In the genomic region with DNA sequence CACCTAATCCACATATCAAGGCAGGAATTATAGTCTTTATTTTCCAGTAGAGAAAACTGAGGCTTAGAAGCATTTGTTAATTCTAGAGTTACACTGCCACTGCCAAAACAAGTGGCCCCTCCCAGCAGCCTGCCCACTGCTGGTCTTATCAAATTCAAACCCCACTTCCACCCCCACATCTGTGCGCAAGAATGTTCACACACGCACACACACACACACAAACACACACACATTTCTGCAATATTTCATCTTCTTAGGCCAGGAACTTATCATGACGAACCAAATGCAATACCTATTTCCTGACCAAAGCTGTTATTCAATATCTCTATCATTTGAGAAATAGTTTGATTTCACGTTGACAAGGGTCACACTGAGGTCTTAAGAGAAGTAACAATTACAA, we compare ENCODE assay signal across 25 cellular contexts.
"Had no signal": no experiment of that assay in that cellular context is flagged by ENCODE, and none has a peak within 500 bp of the region (broad histone marks: within the 10 kb centered on the region; RNA-seq: fewer than 3 reads in every experiment).

No MANE protein-coding gene starts in this region.

- H3K4me2 ChIP-seq: neural progenitor cell had no signal

- H3K9ac ChIP-seq: neural progenitor cell had no signal

- H3K27me3 ChIP-seq: breast epithelium, colonic mucosa, dorsolateral prefrontal cortex, neural progenitor cell, upper lobe of left lung had no signal

- ATAC-seq: activated T-cell treated with anti-CD3 and anti-CD28 coated beads, Interleukin-2, amount 50 U/mL, for 4 hours; effector memory CD8-positive, alpha-beta T cell; left lobe of liver; lower lobe of right lung; mucosa of descending colon; stimulated activated naive CD8-positive, alpha-beta T cell treated with anti-CD3 and anti-CD28 coated beads, Interleukin-15, Interleukin-2, amounts not matched to agents 100 U/mL and 50 U/mL, for 24 hours; WTC11 had no signal

- H3K4me1 ChIP-seq: breast epithelium, colonic mucosa, lower lobe of right lung, neural progenitor cell, prostate gland, upper lobe of left lung had no signal

- H3K36me3 ChIP-seq: breast epithelium, colonic mucosa, neural progenitor cell, prostate gland had no signal

- H3K4me3 ChIP-seq: breast epithelium, colonic mucosa, dorsolateral prefrontal cortex, lower lobe of right lung, mucosa of descending colon, neural progenitor cell, prostate gland, upper lobe of left lung had no signal

- DNase-seq: activated CD4-positive, alpha-beta T cell treated with anti-CD3 and anti-CD28 coated beads, Interleukin-2, amount 50 U/mL, for 4 hours; activated CD8-positive, alpha-beta memory T cell treated with anti-CD3 and anti-CD28 coated beads for 24 hours; activated CD8-positive, alpha-beta memory T cell treated with anti-CD3 and anti-CD28 coated beads, Interleukin-2, amount 50 U/mL, for 4 hours; activated naive CD4-positive, alpha-beta T cell; activated naive CD8-positive, alpha-beta T cell treated with anti-CD3 and anti-CD28 coated beads for 36 hours; activated T-cell treated with anti-CD3 and anti-CD28 coated beads, Interleukin-2, amount 50 U/mL, for 4 hours; amniotic stem cell; colonic mucosa; effector memory CD8-positive, alpha-beta T cell; foreskin fibroblast; immature natural killer cell; lower lobe of right lung; mesendoderm; mucosa of descending colon; naive B cell; stimulated activated CD4-positive, alpha-beta T cell treated with anti-CD3 and anti-CD28 coated beads, Interleukin-12 subunit alpha, Interleukin-12 subunit beta, amount 100 ng/mL, for 4 hours; stimulated activated CD4-positive, alpha-beta T cell treated with anti-CD3 and anti-CD28 coated beads, Interleukin-4, amount 100 ng/mL, for 4 hours; stimulated activated naive CD8-positive, alpha-beta T cell treated with anti-CD3 and anti-CD28 coated beads, Interleukin-15, Interleukin-2, amounts not matched to agents 100 U/mL and 50 U/mL, for 24 hours; upper lobe of left lung had no signal

- H3K9me3 ChIP-seq: colonic mucosa, lower lobe of right lung, mucosa of descending colon, prostate gland, upper lobe of left lung had no signal

- H2AFZ ChIP-seq: neural progenitor cell had no signal

- H3K27ac ChIP-seq: breast epithelium, colonic mucosa, dorsolateral prefrontal cortex, lower lobe of right lung, neural progenitor cell, prostate gland, upper lobe of left lung had no signal
